17 cellular contexts compared by ENCODE assay signal in genomic region chr11:26442131-26442530, GRCh38.
DNase-seq lines count a peak whose midpoint lies in the region; ATAC-seq and TF ChIP-seq lines count a peak whose summit lies in the region.
"Had no signal": no experiment of that assay in that cellular context is flagged by ENCODE, and none has a peak within 500 bp of the region (broad histone marks: within the 10 kb centered on the region; RNA-seq: fewer than 3 reads in every experiment).

No MANE protein-coding gene starts in this region.

- POLR2A ChIA-PET in BJ (lab: Charles Lee): no interaction called here
- POLR2A ChIA-PET in CD8-positive, alpha-beta memory T cell (lab: Charles Lee): no interaction called here

- no peak overlapping the region for H3K4me3 Mint-ChIP-seq in CD8-positive, alpha-beta memory T cell
- H3K4me3 Mint-ChIP-seq: activated naive CD8-positive, alpha-beta T cell treated with anti-CD3 and anti-CD28 coated beads, Interleukin-2, amount 50 U/mL, for 24 hours; GM23338 had no signal

- H3K4me3 ChIP-seq in BJ (ENCODE audit: low read depth, low read length) (no peak overlapping the region), MG63 (no peak overlapping the region), mucosa of descending colon (no peak overlapping the region), adrenal gland (no peak overlapping the region)
- H3K4me3 ChIP-seq in CD8-positive, alpha-beta memory T cell (ENCODE audit: low read length): no peak overlapping the region
- H3K4me3 ChIP-seq: BLaER1 treated with 17β-estradiol and CSF1 and Interleukin-3, amounts not matched to agents 10 nM and 100 nM; GM23338; pancreas had no signal

- no peaks in the 10 kb centered on the region for H3K27me3 ChIP-seq in BJ (ENCODE audit: control insufficient read depth, insufficient read depth, low read length)
- H3K27me3 ChIP-seq in MG63: no peaks in the 10 kb centered on the region
- H3K27me3 ChIP-seq in adrenal gland: no peaks in the 10 kb centered on the region
- H3K27me3 ChIP-seq in CD8-positive, alpha-beta memory T cell (ENCODE audit: insufficient read depth, low read length, poor library complexity, severe bottlenecking): no peaks in the 10 kb centered on the region
- H3K27me3 ChIP-seq: BLaER1 treated with 17β-estradiol and CSF1 and Interleukin-3, amounts not matched to agents 10 nM and 100 nM; pancreas had no signal

- H3K36me3 Mint-ChIP-seq in CD8-positive, alpha-beta memory T cell: no peaks in the 10 kb centered on the region

- H3K9me3 Mint-ChIP-seq in CD8-positive, alpha-beta memory T cell: peaks cover 3 to 17% (median 12%) of the 10 kb centered on the region in 5 donors
- H3K9me3 Mint-ChIP-seq: GM23338 had no signal

- H3K4me1 ChIP-seq in mucosa of descending colon (ENCODE audit: low read depth): no peaks in the 10 kb centered on the region
- H3K4me1 ChIP-seq in adrenal gland (replicated peaks in 1 of 2): no peaks in the 10 kb centered on the region
- no peaks in the 10 kb centered on the region for H3K4me1 ChIP-seq in CD8-positive, alpha-beta memory T cell (ENCODE audit: insufficient read depth, low read length)
- H3K4me1 ChIP-seq: BLaER1 treated with 17β-estradiol and CSF1 and Interleukin-3, amounts not matched to agents 10 nM and 100 nM; pancreas had no signal

- no peaks in the 10 kb centered on the region for H3K4me1 Mint-ChIP-seq in CD8-positive, alpha-beta memory T cell
- H3K4me1 Mint-ChIP-seq: activated naive CD8-positive, alpha-beta T cell treated with anti-CD3 and anti-CD28 coated beads, Interleukin-2, amount 50 U/mL, for 24 hours; GM23338 had no signal

- intact Hi-C loops in mucosa of descending colon (cut with DNase I, micrococcal nuclease): no loop called here
- intact Hi-C loops in adrenal gland (cut with DNase I): no loop called here

- 67 to 71% (median 68%) methylated on average over 2 of the region's 2 CpGs for WGBS in adrenal gland, 4 donors

- DNase-seq in BJ (ENCODE audit: low read depth): peak; percentile 61
- DNase-seq in MG63: peak; percentile 79
- DNase-seq in epidermal melanocyte (ENCODE audit: insufficient read length, low spot score): peak; percentile 47
- DNase-seq in mucosa of descending colon: no peak
- DNase-seq in adrenal gland: no peak
- no peak for DNase-seq in OCI-M1 (lab: John Stamatoyannopoulos, UW)
- no peak for DNase-seq in CD8-positive, alpha-beta memory T cell
- no peak for DNase-seq in stimulated activated CD4-positive, alpha-beta T cell treated with anti-CD3 and anti-CD28 coated beads, Interleukin-12 subunit alpha, Interleukin-12 subunit beta, amount 100 ng/mL, for 4 hours
- DNase-seq: activated CD4-positive, alpha-beta T cell treated with anti-CD3 and anti-CD28 coated beads for 4 hours; activated naive CD8-positive, alpha-beta T cell treated with anti-CD3 and anti-CD28 coated beads, Interleukin-2, amount 50 U/mL, for 24 hours; cerebellar nuclear complex; NCI-H187; pancreas; RPMI8226; stimulated activated CD4-positive, alpha-beta T cell treated with anti-CD3 and anti-CD28 coated beads, Interleukin-4, amount 100 ng/mL, for 1 hour had no signal

- no peak overlapping the region for H3K27ac ChIP-seq in adrenal gland
- no peak overlapping the region for H3K27ac ChIP-seq in CD8-positive, alpha-beta memory T cell (ENCODE audit: low read depth, low read length)
- H3K27ac ChIP-seq: BLaER1 treated with 17β-estradiol and CSF1 and Interleukin-3, amounts not matched to agents 10 nM and 100 nM; pancreas had no signal

- TF ChIP-seq CTCF in BJ (IDR thresholded peaks at IDR 0.05; ENCODE audit: insufficient read depth, low read depth, low read length): no peak
- TF ChIP-seq CTCF in mucosa of descending colon (IDR thresholded peaks at IDR 0.05): no peak
- TF ChIP-seq CTCF in adrenal gland (IDR thresholded peaks at IDR 0.05): no peak

- ATAC-seq in mucosa of descending colon: peak; percentile 22
- ATAC-seq: activated naive CD8-positive, alpha-beta T cell treated with anti-CD3 and anti-CD28 coated beads, Interleukin-2, amount 50 U/mL, for 24 hours; GM23338; pancreas had no signal

- H3K36me3 ChIP-seq in BJ (ENCODE audit: control insufficient read depth, insufficient read depth, low read length) (no peaks in the 10 kb centered on the region), MG63 (no peaks in the 10 kb centered on the region), mucosa of descending colon (ENCODE audit: low read depth) (no peaks in the 10 kb centered on the region), adrenal gland (replicated peaks in 1 of 2) (no peaks in the 10 kb centered on the region)
- H3K36me3 ChIP-seq in CD8-positive, alpha-beta memory T cell (ENCODE audit: insufficient read depth, low read length): no peaks in the 10 kb centered on the region
- H3K36me3 ChIP-seq: BLaER1 treated with 17β-estradiol and CSF1 and Interleukin-3, amounts not matched to agents 10 nM and 100 nM; pancreas had no signal

- H3K9me3 ChIP-seq in MG63 (no peaks in the 10 kb centered on the region), mucosa of descending colon (no peaks in the 10 kb centered on the region), adrenal gland (replicated peaks in 1 of 3) (no peaks in the 10 kb centered on the region)
- no peaks in the 10 kb centered on the region for H3K9me3 ChIP-seq in CD8-positive, alpha-beta memory T cell (ENCODE audit: low read length)
- H3K9me3 ChIP-seq: BLaER1 treated with 17β-estradiol and CSF1 and Interleukin-3, amounts not matched to agents 10 nM and 100 nM; pancreas had no signal

- no peak for TF ChIP-seq POLR2A in adrenal gland (IDR thresholded peaks at IDR 0.05)

- H3K27me3 Mint-ChIP-seq in CD8-positive, alpha-beta memory T cell: no peaks in the 10 kb centered on the region
- H3K27me3 Mint-ChIP-seq: activated naive CD8-positive, alpha-beta T cell treated with anti-CD3 and anti-CD28 coated beads, Interleukin-2, amount 50 U/mL, for 24 hours had no signal

- H3K27ac Mint-ChIP-seq in CD8-positive, alpha-beta memory T cell: no peak overlapping the region
- H3K27ac Mint-ChIP-seq: activated naive CD8-positive, alpha-beta T cell treated with anti-CD3 and anti-CD28 coated beads, Interleukin-2, amount 50 U/mL, for 24 hours; GM23338 had no signal

- CTCF ChIA-PET in BJ (lab: Yijun Ruan, JAX): no interaction called here
- CTCF ChIA-PET in CD8-positive, alpha-beta memory T cell (lab: Charles Lee): no interaction called here

Comparison
In these comparisons a context has a peak if more than half of its experiments do, and no peak if none do; other contexts are left out.
1. DNase-seq: peak in BJ (single experiment), MG63 (single experiment) and epidermal melanocyte (single experiment); none in mucosa of descending colon (0 of 3), adrenal gland (0 of 7), OCI-M1 (single experiment), CD8-positive, alpha-beta memory T cell (0 of 5) and stimulated activated CD4-positive, alpha-beta T cell treated with anti-CD3 and anti-CD28 coated beads, Interleukin-12 subunit alpha, Interleukin-12 subunit beta, amount 100 ng/mL, for 4 hours (single experiment).